In genomic region chr1:184035719-184036516, GRCh38 we compare ENCODE assay signal across 8 cellular contexts. TPM values are rescaled to one million over a fixed set of nuclear protein-coding genes. Genes with fewer than 3 reads are reported as not detected.
DNase-seq lines count a peak whose midpoint lies in the region; ATAC-seq, FAIRE-seq and TF ChIP-seq lines count a peak whose summit lies in the region.

No MANE protein-coding gene starts in this region.

- peak; percentile 40 for ATAC-seq in K562
- ATAC-seq in lower lobe of right lung: peak; percentile 6 to 60
- no peak for ATAC-seq in GM19463 (IDR thresholded peaks at IDR 0.05; ENCODE audit: unreplicated experiment)

- peak overlapping the region; percentile 94 for H2AFZ ChIP-seq in K562 (ENCODE audit: low read depth, low read length)

- DNase-seq in activated naive CD4-positive, alpha-beta T cell treated with anti-CD3 and anti-CD28 coated beads, Interleukin-2, amount 50 U/mL, for 16 hours: peak; percentile 10
- no peak for DNase-seq in activated naive CD4-positive, alpha-beta T cell treated with Interleukin-2 at 50 U/mL for 16 hours
- DNase-seq in K562 (ENCODE audit: extremely low read depth in 1 of 4, low spot score in 3 of 4) (peak in 2 of 4 experiments; percentile 41 to 64), lower lobe of right lung (no peak), tibial nerve (ENCODE audit: low spot score in 2 of 2) (no peak), COR-L47 (lab: John Stamatoyannopoulos, UW) (no peak), NCI-H187 treated with DMSO at 0.1 percent for 48 hours (lab: John Stamatoyannopoulos, UW) (no peak)

- in situ Hi-C loops in K562 (cut with MboI): no loop called here

- H3K27me3 ChIP-seq in K562 (ENCODE audit: control insufficient read depth in 2 of 2, insufficient read depth in 2 of 2, low read length in 2 of 2) (no peaks in the 10 kb centered on the region), lower lobe of right lung (ENCODE audit: low read depth) (peaks cover 23% of the 10 kb centered on the region), tibial nerve (peaks cover 0 to 35% of the 10 kb centered on the region in 2 donors)

- peaks cover 24 to 51% of the 10 kb centered on the region in 2 experiments for H3K4me1 ChIP-seq in K562 (replicated peaks in 1 of 2; ENCODE audit: control insufficient read depth in 2 of 2, insufficient read depth in 2 of 2, low read length in 2 of 2)
- H3K4me1 ChIP-seq in lower lobe of right lung: peaks cover 18% of the 10 kb centered on the region
- peaks cover 0 to 22% (median 6%) of the 10 kb centered on the region in 4 donors for H3K4me1 ChIP-seq in tibial nerve

- H3K27ac ChIP-seq in K562 (ENCODE audit: extremely low read depth, low read depth, low read length): peak overlapping the region; percentile 82
- H3K27ac ChIP-seq in lower lobe of right lung: peak overlapping the region; percentile 59
- peak overlapping the region in 2 of 4 donors; percentile 34 to 75 for H3K27ac ChIP-seq in tibial nerve

- TF ChIP-seq RAD21 in K562 (CRISPR knock-in tag; conservative IDR thresholded peaks at IDR 0.05 in 1 of 2, IDR thresholded peaks at IDR 0.05 in 1 of 2): 0 out of 4 replicates have a peak, but pooled peaks of 1 of the 2 experiments have one; percentile 24

- TF ChIP-seq CTCF in K562 (IDR thresholded peaks at IDR 0.05 in 2 of 3, conservative IDR thresholded peaks at IDR 0.05 in 1 of 3; ENCODE audit: insufficient read depth in 2 of 3, low read depth in 1 of 3, low read length in 3 of 3) (peak in 1 of 3 experiments; percentile 23; a peak in 2 of 6 replicates), lower lobe of right lung (IDR thresholded peaks at IDR 0.05) (no peak), tibial nerve (IDR thresholded peaks at IDR 0.05) (no peak)

- TF ChIP-seq EP300 in K562 (IDR thresholded peaks at IDR 0.05; ENCODE audit: low read length) (0 out of 2 replicates have a peak, but pooled peaks have one; percentile 10), tibial nerve (IDR thresholded peaks at IDR 0.05) (no peak)

- H3K4me3 ChIP-seq in K562 (peak overlapping the region; percentile 65), lower lobe of right lung (peak overlapping the region; percentile 69), tibial nerve (peak overlapping the region; percentile 50 to 73 (median 62))

- intact Hi-C loops in K562 (cut with micrococcal nuclease) (loop anchor here (1.0 kb wide), 1 partner anchor 16 kb away; no protein-coding TSS in a partner anchor), lower lobe of right lung (cut with DNase I) (no loop called here)

- H3K9me1 ChIP-seq in K562 (ENCODE audit: control insufficient read depth, insufficient read depth, low read length): no peaks in the 10 kb centered on the region

- POLR2A ChIA-PET in K562 (lab: Yijun Ruan, JAX): interaction anchor here (0.6 to 3.3 kb wide), 10 partner anchors 11 to 953 kb away, joined by 3 to 21 read pairs (median 4); partner anchors contain the start of gene TSEN15

- H3K4me2 ChIP-seq in K562 (ENCODE audit: insufficient read depth, low read length): peak overlapping the region; percentile 89

- TF ChIP-seq POLR2A in K562 (conservative IDR thresholded peaks at IDR 0.05) (peak; percentile 40; the same call in 1 of the 2 replicates), tibial nerve (IDR thresholded peaks at IDR 0.05) (no peak)

- H3K79me2 ChIP-seq in K562 (ENCODE audit: control insufficient read depth, insufficient read depth, low read length): peaks cover 63% of the 10 kb centered on the region

- H4K20me1 ChIP-seq in K562 (replicated peaks; ENCODE audit: control insufficient read depth, insufficient read depth, low read length): no peaks in the 10 kb centered on the region

- H3K36me3 ChIP-seq in K562 (ENCODE audit: control insufficient read depth, insufficient read depth, low read length) (no peaks in the 10 kb centered on the region; the same call in 2 of the 3 replicates), lower lobe of right lung (no peaks in the 10 kb centered on the region), tibial nerve (no peaks in the 10 kb centered on the region)

- H3K9ac ChIP-seq in K562 (ENCODE audit: insufficient read depth in 1 of 2, low read depth in 2 of 2, low read length in 2 of 2): peak overlapping the region; percentile 81 to 95

- CTCF ChIA-PET in K562 (lab: Yijun Ruan, JAX; ENCODE audit: low intra/inter-chr PET ratio): no interaction called here

- peak; percentile 64 for FAIRE-seq in K562 (lab: Jason Lieb, UNC)

- TSS peak; percentile 35 for BruUV-seq in K562 (replicated peaks; lab: Mats Ljungman, UMichigan)

- 2% methylated on average over 31 of the region's 31 CpGs for WGBS in K562 (ENCODE audit: insufficient coverage, low coverage, missing lambda C conversion rate)
- 23 to 34% methylated on average over 26 to 31 of the region's 31 CpGs for WGBS in tibial nerve, 2 donors

- H3K9me3 ChIP-seq in K562 (replicated peaks; ENCODE audit: control insufficient read depth, insufficient read depth, low read depth, low read length) (no peaks in the 10 kb centered on the region), lower lobe of right lung (no peaks in the 10 kb centered on the region), tibial nerve (no peaks in the 10 kb centered on the region)

TF ChIP-seq in K562, 482 proteins besides CTCF, POLR2A, EP300 and RAD21 (continues in another document):
- TF ChIP-seq, protein P1, sequence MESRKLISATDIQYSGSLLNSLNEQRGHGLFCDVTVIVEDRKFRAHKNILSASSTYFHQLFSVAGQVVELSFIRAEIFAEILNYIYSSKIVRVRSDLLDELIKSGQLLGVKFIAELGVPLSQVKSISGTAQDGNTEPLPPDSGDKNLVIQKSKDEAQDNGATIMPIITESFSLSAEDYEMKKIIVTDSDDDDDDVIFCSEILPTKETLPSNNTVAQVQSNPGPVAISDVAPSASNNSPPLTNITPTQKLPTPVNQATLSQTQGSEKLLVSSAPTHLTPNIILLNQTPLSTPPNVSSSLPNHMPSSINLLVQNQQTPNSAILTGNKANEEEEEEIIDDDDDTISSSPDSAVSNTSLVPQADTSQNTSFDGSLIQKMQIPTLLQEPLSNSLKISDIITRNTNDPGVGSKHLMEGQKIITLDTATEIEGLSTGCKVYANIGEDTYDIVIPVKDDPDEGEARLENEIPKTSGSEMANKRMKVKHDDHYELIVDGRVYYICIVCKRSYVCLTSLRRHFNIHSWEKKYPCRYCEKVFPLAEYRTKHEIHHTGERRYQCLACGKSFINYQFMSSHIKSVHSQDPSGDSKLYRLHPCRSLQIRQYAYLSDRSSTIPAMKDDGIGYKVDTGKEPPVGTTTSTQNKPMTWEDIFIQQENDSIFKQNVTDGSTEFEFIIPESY (CRISPR knock-in tag; IDR thresholded peaks at IDR 0.05): 0 out of 2 replicates have a peak, but pooled peaks have one; percentile 48
- TF ChIP-seq FOXK1 (CRISPR knock-in tag; IDR thresholded peaks at IDR 0.05; ENCODE audit: borderline replicate concordance): 0 out of 2 replicates have a peak, but pooled peaks have one; percentile 76
- TF ChIP-seq FOXP1 (CRISPR knock-in tag; IDR thresholded peaks at IDR 0.05): 0 out of 2 replicates have a peak, but pooled peaks have one; percentile 63

RNA-seq across cellular contexts. Expression of gene COLGALT2, which starts 1.6 kb away (rescaled TPM):
- total RNA-seq in K562 (2011; cell fraction: chromatin; rRNA removed; ENCODE audit: low replicate concordance): 26.9 and 36.6 TPM in 2 replicates
- 22.2 TPM in 2 replicates for total RNA-seq in K562 (2011; cell fraction: nucleolus; rRNA removed)
- 33.3 and 42.1 TPM in 2 replicates for total RNA-seq in K562 (2011; cell fraction: nucleoplasm; rRNA removed)
- 18.8 and 19.1 TPM in 2 replicates for total RNA-seq in K562 (2014; rRNA removed)
- 19.2 and 23.0 TPM in 2 replicates for total RNA-seq in K562 (2014; rRNA removed; fragmentation: Illumina TruSeq; extraction: Trizol)
- total RNA-seq in K562 (2015; rRNA removed; fragmentation: Illumina TruSeq; extraction: Trizol): 11.3 and 11.6 TPM in 2 replicates
- total RNA-seq in K562 (2021): 23.2 and 29.1 TPM in 2 replicates
- polyA plus RNA-seq in K562 (2011; rRNA removed): 7.4 and 9.3 TPM in 2 replicates
- polyA plus RNA-seq in K562 (2011; cell fraction: cytosol; rRNA removed): 8.1 and 8.2 TPM in 2 replicates
- polyA plus RNA-seq in K562 (2011; cell fraction: nucleus; rRNA removed): 36.5 and 59.0 TPM in 2 replicates
- 16.0 and 73.3 TPM in 2 replicates for polyA plus RNA-seq in K562 (2012)
- 29.3 and 32.1 TPM in 2 replicates for polyA plus RNA-seq in K562 (2014; fragmentation: Illumina TruSeq; extraction: Trizol)
- polyA plus RNA-seq in K562 (2014; fragmentation: Nextera tagmentation; extraction: Ambion mirVana): 10 to 100 TPM; 12.1 to 22.4 TPM
- 15.8 and 18.5 TPM in 2 replicates for polyA plus RNA-seq in K562 (2014; rRNA removed)
- 9.9 and 12.4 TPM in 2 replicates for polyA minus RNA-seq in K562 (2011; rRNA and poly(A)+ RNA removed)
- 8.8 and 9.0 TPM in 2 replicates for polyA minus RNA-seq in K562 (2011; cell fraction: cytosol; rRNA and poly(A)+ RNA removed)
- polyA minus RNA-seq in K562 (2011; cell fraction: nucleus; rRNA and poly(A)+ RNA removed): 21.8 and 22.5 TPM in 2 replicates
- total RNA-seq in lower lobe of right lung: 3.2 TPM
- total RNA-seq in tibial nerve: 1 to 10 TPM in 3 of 4 donors, under 1 TPM in 1; 0.90 to 9.8 (median 5.3) TPM

RNA-seq across cellular contexts. Expression of gene TSEN15, which starts 15.6 kb away (rescaled TPM):
- total RNA-seq in K562 (2011; cell fraction: chromatin; rRNA removed; ENCODE audit: low replicate concordance): 40.1 and 121 TPM in 2 replicates
- 27.5 and 40.1 TPM in 2 replicates for total RNA-seq in K562 (2011; cell fraction: nucleolus; rRNA removed)
- 71.9 and 122 TPM in 2 replicates for total RNA-seq in K562 (2011; cell fraction: nucleoplasm; rRNA removed)
- total RNA-seq in K562 (2014; rRNA removed) (82.8 and 83.9 TPM in 2 replicates), K562 (2014; rRNA removed; fragmentation: Illumina TruSeq; extraction: Trizol) (121 and 146 TPM in 2 replicates), K562 (2015; rRNA removed; fragmentation: Illumina TruSeq; extraction: Trizol) (83.2 and 92.8 TPM in 2 replicates), K562 (2021) (81.9 and 86.4 TPM in 2 replicates), lower lobe of right lung (28.6 TPM), tibial nerve (10 to 100 TPM; 25.5 to 36.5 (median 31.5) TPM)
- polyA plus RNA-seq in K562 (2011; rRNA removed) (97.1 and 108 TPM in 2 replicates), K562 (2014; fragmentation: Illumina TruSeq; extraction: Trizol) (106 and 118 TPM in 2 replicates), K562 (2014; fragmentation: Nextera tagmentation; extraction: Ambion mirVana) (10 to 100 TPM; 25.6 to 36.1 TPM), K562 (2014; rRNA removed) (91.3 and 104 TPM in 2 replicates)
- polyA plus RNA-seq in K562 (2011; cell fraction: cytosol; rRNA removed): 28.9 and 65.9 TPM in 2 replicates
- polyA plus RNA-seq in K562 (2011; cell fraction: nucleus; rRNA removed): 65.9 and 104 TPM in 2 replicates
- 56.9 and 143 TPM in 2 replicates for polyA plus RNA-seq in K562 (2012)
- 87.9 and 108 TPM in 2 replicates for polyA minus RNA-seq in K562 (2011; rRNA and poly(A)+ RNA removed)
- 43.4 and 50.1 TPM in 2 replicates for polyA minus RNA-seq in K562 (2011; cell fraction: cytosol; rRNA and poly(A)+ RNA removed)
- polyA minus RNA-seq in K562 (2011; cell fraction: nucleus; rRNA and poly(A)+ RNA removed): 69.7 and 127 TPM in 2 replicates
